ENCODE assay signal across 14 cellular contexts in the genomic region with DNA sequence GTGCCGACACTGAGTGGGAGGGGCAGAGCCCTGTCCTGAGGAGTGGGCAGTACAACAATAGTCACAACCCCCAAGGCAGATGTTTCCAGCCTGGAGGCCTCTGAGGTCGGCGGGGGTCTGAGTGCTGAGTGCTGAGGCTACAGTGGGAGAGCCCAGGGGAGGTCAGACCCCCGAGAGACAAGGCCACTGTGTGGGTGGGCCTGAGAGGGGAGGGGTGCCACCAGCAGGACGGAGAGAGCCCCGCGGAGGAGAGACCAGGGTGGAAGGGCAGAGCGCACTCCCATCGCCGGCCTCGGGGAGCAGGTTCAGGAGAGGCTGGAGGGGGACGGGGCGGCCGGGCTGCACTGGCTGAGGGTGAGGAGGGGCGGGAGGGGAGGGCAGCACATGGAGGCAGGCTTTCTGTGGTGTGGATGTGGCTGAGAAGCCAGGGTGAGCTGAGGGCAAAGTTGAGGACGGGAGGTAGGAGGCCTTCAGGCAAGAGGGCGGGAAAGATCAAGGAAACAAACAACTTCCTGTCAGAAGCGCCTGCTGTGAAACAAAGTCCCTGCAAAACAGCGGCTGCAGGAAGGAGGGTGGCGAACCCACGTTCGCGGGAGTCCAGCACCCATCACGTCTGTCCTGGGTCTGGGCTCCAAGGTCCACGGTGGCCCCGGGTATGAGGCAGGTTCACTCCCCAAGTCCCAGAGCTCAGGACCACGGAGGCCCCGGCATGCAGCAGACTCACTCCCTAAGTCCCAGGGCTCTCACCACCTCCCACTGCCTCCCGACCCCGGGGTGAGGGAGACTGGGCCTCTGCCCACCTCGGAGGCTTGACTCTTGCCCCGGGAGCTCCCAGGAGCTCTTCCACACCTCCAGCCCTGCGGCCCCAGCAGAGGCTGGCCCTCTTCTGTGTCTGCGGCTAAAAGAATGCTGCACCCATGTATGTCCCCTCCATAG.
A peak's percentile ranks its signal among the peaks of the same experiment; 100 is the strongest.
DNase-seq lines count a peak whose midpoint lies in the region; ATAC-seq, FAIRE-seq and TF ChIP-seq lines count a peak whose summit lies in the region.
"Had no signal": no experiment of that assay in that cellular context is flagged by ENCODE, and none has a peak within 500 bp of the region (broad histone marks: within the 10 kb centered on the region; RNA-seq: fewer than 3 reads in every experiment).

No MANE protein-coding gene starts in this region.

- H3K27me3 Mint-ChIP-seq in activated naive CD8-positive, alpha-beta T cell, result peaks cover 3% of the 10 kb centered on the region
- peaks cover 16% of the 10 kb centered on the region for H3K27me3 Mint-ChIP-seq in activated naive CD8-positive, alpha-beta T cell treated with anti-CD3 and anti-CD28 coated beads for 36 hours

- H3K4me2 ChIP-seq in HepG2 (ENCODE audit: low read depth, low read length), result peak overlapping the region; percentile 69

- POLR2A ChIA-PET in HepG2 (lab: Yijun Ruan, JAX), result no interaction called here

- no peaks in the 10 kb centered on the region for H3K9me3 ChIP-seq in HepG2 (ENCODE audit: low read length)
- H3K9me3 ChIP-seq in upper lobe of left lung, result no peaks in the 10 kb centered on the region

- H3K27ac Mint-ChIP-seq in activated naive CD8-positive, alpha-beta T cell, result no peak overlapping the region
- no peak overlapping the region for H3K27ac Mint-ChIP-seq in activated naive CD8-positive, alpha-beta T cell treated with anti-CD3 and anti-CD28 coated beads for 36 hours
- H3K27ac Mint-ChIP-seq: stimulated activated naive CD8-positive, alpha-beta T cell treated with anti-CD3 and anti-CD28 coated beads, Interleukin-15, Interleukin-2, amounts not matched to agents 100 ng/mL and 50 ng/mL, for 24 hours had no signal

- in situ Hi-C loops in HepG2 (cut with HindIII; ENCODE audit: extremely low pct_ligation_motif_present, low pct_unique_long_range_greater_than_20kb), result no loop called here

- H3K27me3 ChIP-seq in HepG2 (ENCODE audit: control insufficient read depth in 1 of 2, insufficient read depth in 2 of 2, low read length in 2 of 2) (peaks cover 5 to 30% of the 10 kb centered on the region in 2 experiments; a peak in 3 of 5 replicates), upper lobe of left lung (peaks cover 0 to 11% (median 0%) of the 10 kb centered on the region in 4 donors)

- 10% methylated on average over 19 of the region's 34 CpGs for WGBS in HepG2 (ENCODE audit: low lambda C conversion rate)
- WGBS in upper lobe of left lung, 2 donors, result 31% methylated on average over 21 to 34 of the region's 34 CpGs

- TF ChIP-seq RAD21 in HepG2 (CRISPR knock-in tag; IDR thresholded peaks at IDR 0.05), result no peak

- TF ChIP-seq POLR2A in HepG2 (IDR thresholded peaks at IDR 0.05; ENCODE audit: insufficient read depth in 1 of 2, low read depth in 2 of 2, low read length in 2 of 2) (no peak), upper lobe of left lung (IDR thresholded peaks at IDR 0.05) (no peak)

- intact Hi-C loops in HepG2 (cut with micrococcal nuclease; ENCODE audit: unreplicated experiment), result no loop called here

- no peaks in the 10 kb centered on the region for H3K9me3 Mint-ChIP-seq in activated naive CD8-positive, alpha-beta T cell (ENCODE audit: low read depth)
- H3K9me3 Mint-ChIP-seq in activated naive CD8-positive, alpha-beta T cell treated with anti-CD3 and anti-CD28 coated beads for 36 hours, result no peaks in the 10 kb centered on the region
- H3K9me3 Mint-ChIP-seq: stimulated activated naive CD8-positive, alpha-beta T cell treated with anti-CD3 and anti-CD28 coated beads, Interleukin-15, Interleukin-2, amounts not matched to agents 100 ng/mL and 50 ng/mL, for 24 hours had no signal

- H3K4me3 ChIP-seq in HepG2 (replicated peaks in 1 of 3; ENCODE audit: insufficient read depth in 1 of 3, low read depth in 2 of 3, low read length in 3 of 3) (peak overlapping the region in 1 of 3 experiments; percentile 43; a peak in 1 of 6 replicates), upper lobe of left lung (no peak overlapping the region)
- H3K4me3 ChIP-seq: GM23248 had no signal

- H3K27ac ChIP-seq in HepG2 (ENCODE audit: extremely low read length, insufficient read depth, low read length) (no peak overlapping the region), upper lobe of left lung (no peak overlapping the region)
- H3K27ac ChIP-seq: GM23248 had no signal

- no peaks in the 10 kb centered on the region for H3K36me3 Mint-ChIP-seq in activated naive CD8-positive, alpha-beta T cell
- H3K36me3 Mint-ChIP-seq in activated naive CD8-positive, alpha-beta T cell treated with anti-CD3 and anti-CD28 coated beads for 36 hours, result no peaks in the 10 kb centered on the region

- no peaks in the 10 kb centered on the region for H4K20me1 ChIP-seq in HepG2 (ENCODE audit: insufficient read depth, low read length)

- H3K36me3 ChIP-seq in HepG2 (replicated peaks in 1 of 2; ENCODE audit: control insufficient read depth in 1 of 2, insufficient read depth in 2 of 2, low read length in 2 of 2) (no peaks in the 10 kb centered on the region), upper lobe of left lung (no peaks in the 10 kb centered on the region)

- H3K4me3 Mint-ChIP-seq in activated naive CD8-positive, alpha-beta T cell, result peak overlapping the region; percentile 66
- no peak overlapping the region for H3K4me3 Mint-ChIP-seq in activated naive CD8-positive, alpha-beta T cell treated with anti-CD3 and anti-CD28 coated beads for 36 hours
- H3K4me3 Mint-ChIP-seq: stimulated activated naive CD8-positive, alpha-beta T cell treated with anti-CD3 and anti-CD28 coated beads, Interleukin-15, Interleukin-2, amounts not matched to agents 100 ng/mL and 50 ng/mL, for 24 hours had no signal

- no peak overlapping the region for H3K9ac ChIP-seq in HepG2 (ENCODE audit: insufficient read depth, low read depth, low read length)
- H3K9ac ChIP-seq: GM23248 had no signal

- BruUV-seq in HepG2 (replicated peaks; lab: Mats Ljungman, UMichigan), result no TSS peak

- CTCF ChIA-PET in HepG2 (lab: Yijun Ruan, JAX; ENCODE audit: low intra/inter-chr PET ratio, low total read pairs), result no interaction called here

- H2AFZ ChIP-seq in HepG2 (ENCODE audit: low read length), result no peak overlapping the region
- H2AFZ ChIP-seq: GM23248 had no signal

- TF ChIP-seq EP300 in HepG2 (IDR thresholded peaks at IDR 0.05; ENCODE audit: low read depth in 2 of 2, low read length in 2 of 2) (no peak), HepG2 (CRISPR knock-in tag; IDR thresholded peaks at IDR 0.05; ENCODE audit: borderline replicate concordance) (no peak), upper lobe of left lung (IDR thresholded peaks at IDR 0.05) (no peak)

- H3K4me1 Mint-ChIP-seq in activated naive CD8-positive, alpha-beta T cell (ENCODE audit: low read depth), result peaks cover 7% of the 10 kb centered on the region
- H3K4me1 Mint-ChIP-seq in activated naive CD8-positive, alpha-beta T cell treated with anti-CD3 and anti-CD28 coated beads for 36 hours, result peaks cover 14% of the 10 kb centered on the region

- FAIRE-seq in HepG2 (lab: Jason Lieb, UNC), result no peak

- ATAC-seq in HepG2, result peak; percentile 65
- ATAC-seq in upper lobe of left lung (ENCODE audit: low FRiP score in 2 of 2), result peak in 1 of 2 donors; percentile 11
- no peak for ATAC-seq in GM19023 (IDR thresholded peaks at IDR 0.05; ENCODE audit: unreplicated experiment)
- ATAC-seq in HG02798 (IDR thresholded peaks at IDR 0.05; ENCODE audit: poor library complexity, unreplicated experiment), result no peak

- H3K4me1 ChIP-seq in HepG2 (ENCODE audit: insufficient read depth, low read length) (peaks cover 12% of the 10 kb centered on the region), upper lobe of left lung (peaks cover 0 to 9% (median 0%) of the 10 kb centered on the region in 4 donors)

- no peak for DNase-seq in activated naive CD8-positive, alpha-beta T cell treated with anti-CD3 and anti-CD28 coated beads for 36 hours
- DNase-seq in SW480 (ENCODE audit: low spot score), result peak; percentile 6
- DNase-seq in HepG2 (ENCODE audit: low spot score), result no peak
- peak; percentile 10 to 52 for DNase-seq in upper lobe of left lung
- no peak for DNase-seq in hippocampal formation (lab: John Stamatoyannopoulos, UW)
- DNase-seq: GM23248; NCI-H1048; NCI-H2227 treated with DMSO at 0.1 percent for 48 hours; OCI-M1; stimulated activated CD4-positive, alpha-beta T cell treated with anti-CD3 and anti-CD28 coated beads, Interleukin-4, amount 100 ng/mL, for 4 hours had no signal

- TF ChIP-seq CTCF in HepG2 (CRISPR knock-in tag; IDR thresholded peaks at IDR 0.05), result no peak
- TF ChIP-seq CTCF in upper lobe of left lung (IDR thresholded peaks at IDR 0.05), result no peak

- no peaks in the 10 kb centered on the region for H3K79me2 ChIP-seq in HepG2 (ENCODE audit: insufficient read depth, low read length)

TF ChIP-seq in HepG2, 621 proteins besides CTCF, POLR2A, EP300 and RAD21 (continues in another document):
- TF ChIP-seq ZFP41 (CRISPR knock-in tag; IDR thresholded peaks at IDR 0.05; ENCODE audit: borderline replicate concordance), result no peak
- no peak for TF ChIP-seq ZFP36L2 (CRISPR knock-in tag; IDR thresholded peaks at IDR 0.05)
- TF ChIP-seq GABPA (IDR thresholded peaks at IDR 0.05; ENCODE audit: low read depth, low read length), result no peak
- peak; percentile 56; the same call in 1 of the 2 replicates for TF ChIP-seq GABPA (CRISPR knock-in tag; IDR thresholded peaks at IDR 0.05; ENCODE audit: low read depth)
- TF ChIP-seq MYC (CRISPR knock-in tag; IDR thresholded peaks at IDR 0.05; ENCODE audit: borderline replicate concordance), result peak; percentile 25; the same call in 1 of the 2 replicates
- TF ChIP-seq NFIB (CRISPR knock-in tag; IDR thresholded peaks at IDR 0.05; ENCODE audit: borderline replicate concordance), result no peak
- TF ChIP-seq TFDP2 (CRISPR knock-in tag; IDR thresholded peaks at IDR 0.05), result peak; percentile 73
- TF ChIP-seq TBX3 (IDR thresholded peaks at IDR 0.05; ENCODE audit: borderline replicate concordance), result no peak
- TF ChIP-seq MIER2 (CRISPR knock-in tag; IDR thresholded peaks at IDR 0.05), result no peak

Comparison
In these comparisons a context has a peak if more than half of its experiments do, and no peak if none do; other contexts are left out.
1. DNase-seq: peak in SW480 (single experiment) and upper lobe of left lung (2 of 2); none in activated naive CD8-positive, alpha-beta T cell treated with anti-CD3 and anti-CD28 coated beads for 36 hours (single experiment), HepG2 (single experiment) and hippocampal formation (0 of 2).